In the genomic region with DNA sequence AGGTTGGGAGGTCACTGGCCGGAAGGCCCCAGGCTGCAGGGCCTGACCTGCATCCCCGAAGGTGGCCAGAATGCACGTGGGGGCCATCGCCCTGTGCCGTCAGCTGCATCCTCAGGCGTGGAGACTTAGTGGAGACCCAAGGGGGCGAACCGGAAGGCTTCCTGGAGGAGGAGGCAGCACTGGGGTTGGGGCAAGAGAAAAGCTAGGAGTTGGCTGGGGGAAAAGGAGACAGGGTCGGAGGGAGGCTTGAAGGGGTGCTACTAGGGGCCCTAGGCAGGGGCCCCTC, we compare ENCODE assay signal across 20 cellular contexts.
"Had no signal": no experiment of that assay in that cellular context is flagged by ENCODE, and none has a peak within 500 bp of the region (broad histone marks: within the 10 kb centered on the region; RNA-seq: fewer than 3 reads in every experiment).

No MANE protein-coding gene starts in this region.

- H3K4me3 ChIP-seq: heart left ventricle, mucosa of descending colon, neural progenitor cell, ovary, prostate gland, spleen, thoracic aorta, upper lobe of right lung had no signal

- H3K9me3 ChIP-seq: heart left ventricle, mucosa of descending colon, ovary, prostate gland, spleen, thoracic aorta, upper lobe of right lung had no signal

- H2AFZ ChIP-seq: neural progenitor cell had no signal

- H3K27ac ChIP-seq: heart left ventricle, neural progenitor cell, ovary, prostate gland, spleen, thoracic aorta, upper lobe of right lung had no signal

- ATAC-seq: activated naive CD4-positive, alpha-beta T cell treated with anti-CD3 and anti-CD28 coated beads, Interleukin-2, amount 50 U/mL, for 72 hours; heart left ventricle; left cardiac atrium; mucosa of descending colon; upper lobe of right lung had no signal

- H3K27me3 ChIP-seq: heart left ventricle, neural progenitor cell, ovary, spleen, upper lobe of right lung had no signal

- FAIRE-seq: endometrium, islet of Langerhans had no signal

- H3K36me3 ChIP-seq: neural progenitor cell, ovary, prostate gland had no signal

- H3K9ac ChIP-seq: neural progenitor cell had no signal

- H3K4me2 ChIP-seq: neural progenitor cell had no signal

- H3K4me1 ChIP-seq: prostate gland had no signal

- DNase-seq: activated CD4-positive, alpha-beta T cell treated with anti-CD3 and anti-CD28 coated beads for 1 hour; activated T-cell treated with anti-CD3 and anti-CD28 coated beads, Interleukin-2, amount 50 U/mL, for 1 hour; aorta; effector CD4-positive, alpha-beta T cell; heart left ventricle; left cardiac atrium; mucosa of descending colon; spleen; stimulated activated CD4-positive, alpha-beta T cell treated with anti-CD3 and anti-CD28 coated beads, Interleukin-4, amount 100 ng/mL, for 24 hours; stimulated activated naive CD4-positive, alpha-beta T cell treated with Interleukin-2 at 50 U/mL for 16 hours; T-helper 1 cell; T-helper 9 cell; upper lobe of right lung had no signal
